Comparison of ENCODE assay signal across 1 cellular context in the genomic region with DNA sequence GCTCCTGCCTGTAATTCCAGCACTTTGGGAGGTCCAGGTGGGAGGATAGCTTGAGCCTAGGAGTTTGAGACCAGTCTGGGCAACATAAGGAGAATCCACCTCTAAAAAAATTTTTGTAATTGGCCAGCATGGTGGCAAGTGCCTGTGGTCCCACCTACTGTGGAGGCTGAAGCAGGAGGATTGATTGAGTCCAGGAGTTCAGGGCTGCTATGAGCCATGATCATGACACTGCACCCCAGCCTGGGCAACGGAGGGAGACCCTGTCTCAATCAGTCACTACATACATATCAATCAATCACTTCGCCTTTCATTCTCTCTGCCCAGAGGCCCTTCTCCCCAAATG.
TF ChIP-seq lines count a peak whose summit lies in the region.

No MANE protein-coding gene starts in this region.

TF ChIP-seq in IMR-90, 13 proteins besides CTCF, POLR2A, EP300 and RAD21:
- TF ChIP-seq SMC3 (IDR thresholded peaks at IDR 0.05; ENCODE audit: low read depth, low read length) (no peak), MAFK (IDR thresholded peaks at IDR 0.05; ENCODE audit: low read depth, low read length) (no peak), FOS (IDR thresholded peaks at IDR 0.05; ENCODE audit: low read depth, low read length) (no peak), MXI1 (IDR thresholded peaks at IDR 0.05; ENCODE audit: borderline replicate concordance, low read depth, low read length) (no peak)
TF ChIP-seq in IMR-90: peak in this region for 0.
